7 cellular contexts compared by ENCODE assay signal in the genomic region with DNA sequence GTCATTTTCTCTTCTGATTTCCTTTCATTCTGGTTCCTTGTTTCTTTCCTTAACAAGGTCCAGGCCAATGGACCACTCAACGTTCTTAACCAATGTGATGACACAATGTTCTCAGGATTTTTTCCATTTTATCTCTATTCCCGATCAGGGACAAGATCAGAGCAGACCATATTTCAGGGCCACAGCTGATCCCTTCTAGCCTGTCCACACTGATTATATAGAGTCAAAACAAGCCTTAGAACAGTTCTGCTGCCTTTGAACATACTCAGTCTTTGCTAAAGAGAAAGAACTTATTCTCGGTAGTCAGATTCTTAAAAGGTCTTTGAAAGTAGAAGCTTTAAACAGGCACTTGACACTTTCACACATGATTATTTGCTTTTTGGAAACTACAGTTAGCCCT.
"Had no signal": no experiment of that assay in that cellular context is flagged by ENCODE, and none has a peak within 500 bp of the region (broad histone marks: within the 10 kb centered on the region; RNA-seq: fewer than 3 reads in every experiment).

No MANE protein-coding gene starts in this region.

- H3K4me3 ChIP-seq: GM23338, HAP-1 had no signal

- H3K27ac ChIP-seq: HL-60 had no signal

- ATAC-seq: GM23338, HCT116, HepG2 had no signal

- H3K4me2 ChIP-seq: GM23338 had no signal

- DNase-seq: H7, HFFc6 had no signal

- H3K36me3 ChIP-seq: HAP-1 had no signal

- H3K9me3 ChIP-seq: HAP-1 had no signal
